12 cellular contexts compared by ENCODE assay signal in the genomic region with DNA sequence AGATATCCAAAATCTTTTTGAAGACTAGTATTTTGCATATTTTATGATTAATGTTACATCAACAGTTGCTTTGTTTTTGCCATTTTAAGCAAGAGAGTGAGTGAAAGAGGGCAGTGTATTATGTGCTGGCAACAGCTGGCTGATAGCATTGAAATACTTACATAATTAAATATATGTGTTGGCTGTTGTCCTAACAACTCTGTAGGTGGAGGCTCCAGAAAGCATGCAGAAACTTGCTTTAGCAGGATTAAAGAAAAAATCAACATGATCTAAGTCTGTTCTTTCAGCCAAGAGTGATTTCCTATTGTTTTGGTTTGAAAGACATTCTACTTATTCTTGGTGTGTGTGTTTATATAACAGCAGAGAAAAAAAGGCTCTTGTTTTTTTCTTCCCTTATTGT.
DNase-seq lines count a peak whose midpoint lies in the region; ATAC-seq and TF ChIP-seq lines count a peak whose summit lies in the region.
"Had no signal": no experiment of that assay in that cellular context is flagged by ENCODE, and none has a peak within 500 bp of the region (broad histone marks: within the 10 kb centered on the region; RNA-seq: fewer than 3 reads in every experiment).

No MANE protein-coding gene starts in this region.

- no peaks in the 10 kb centered on the region for H3K9me3 ChIP-seq in colonic mucosa
- H3K9me3 ChIP-seq: BE2C had no signal

- DNase-seq in D341Med (ENCODE audit: low spot score), result peak; percentile 45
- DNase-seq in NCI-H146 (lab: John Stamatoyannopoulos, UW), result peak; percentile 83
- peak; percentile 16 for DNase-seq in amniotic epithelial cell (ENCODE audit: low read depth)
- peak; percentile 61 for DNase-seq in left kidney (ENCODE audit: low read depth, low spot score)
- no peak for DNase-seq in colonic mucosa
- DNase-seq in stimulated activated CD8-positive, alpha-beta memory T cell treated with anti-CD3 and anti-CD28 coated beads, Interleukin-4, amount 100 ng/mL, for 48 hours, result no peak
- DNase-seq: activated CD8-positive, alpha-beta memory T cell treated with anti-CD3 and anti-CD28 coated beads, Interleukin-2, amount 10 ng/mL, durations not matched to agents 7 days and 5 days; BE2C; NCI-H2227 treated with DMSO at 0.1 percent for 48 hours had no signal

- no peaks in the 10 kb centered on the region for H3K4me1 ChIP-seq in colonic mucosa

- H3K27me3 ChIP-seq in colonic mucosa, result no peaks in the 10 kb centered on the region
- H3K27me3 ChIP-seq: BE2C, hepatocyte had no signal

- H3K4me3 ChIP-seq in colonic mucosa, result no peak overlapping the region
- H3K4me3 ChIP-seq: hepatocyte had no signal

- no peaks in the 10 kb centered on the region for H3K36me3 ChIP-seq in colonic mucosa
- H3K36me3 ChIP-seq: BE2C had no signal

- no peak overlapping the region for H3K27ac ChIP-seq in colonic mucosa
- H3K27ac ChIP-seq: hepatocyte had no signal

- no peak overlapping the region for H3K9ac ChIP-seq in colonic mucosa (ENCODE audit: low read depth in 2 of 2, low read length in 2 of 2)

- intact Hi-C loops in colonic mucosa (cut with DNase I), result no loop called here

- no peak for ATAC-seq in GM18517 (IDR thresholded peaks at IDR 0.05; ENCODE audit: unreplicated experiment)
- no peak for ATAC-seq in GM18511 (IDR thresholded peaks at IDR 0.05; ENCODE audit: unreplicated experiment)
- ATAC-seq: activated CD8-positive, alpha-beta memory T cell treated with anti-CD3 and anti-CD28 coated beads, Interleukin-2, amount 10 ng/mL, durations not matched to agents 7 days and 5 days had no signal

- no peak for TF ChIP-seq CTCF in colonic mucosa (IDR thresholded peaks at IDR 0.05)

Comparison
In these comparisons a context has a peak if more than half of its experiments do, and no peak if none do; other contexts are left out.
1. DNase-seq: peak in D341Med (single experiment), NCI-H146 (single experiment), amniotic epithelial cell (single experiment) and left kidney (single experiment); none in colonic mucosa (single experiment) and stimulated activated CD8-positive, alpha-beta memory T cell treated with anti-CD3 and anti-CD28 coated beads, Interleukin-4, amount 100 ng/mL, for 48 hours (single experiment).